25 cellular contexts compared by ENCODE assay signal in the genomic region with DNA sequence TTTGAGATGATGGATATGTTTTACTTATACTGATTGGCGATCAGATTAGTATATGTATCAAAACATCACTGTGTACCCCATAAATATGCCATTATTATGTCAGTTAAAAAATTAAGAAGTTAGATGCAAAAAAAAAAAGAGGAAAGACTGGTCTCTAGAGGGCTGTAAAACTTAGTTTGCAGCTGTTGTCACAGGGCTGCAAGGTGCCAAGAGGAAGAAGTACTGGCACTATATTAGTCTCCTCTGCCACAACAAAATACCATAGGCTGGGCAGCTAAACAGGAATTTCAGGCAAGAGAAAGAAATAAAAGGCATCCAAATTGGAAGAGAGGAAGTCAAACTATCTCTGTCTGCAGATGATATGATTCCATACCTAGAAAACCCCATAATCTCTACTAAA.
"Had no signal": no experiment of that assay in that cellular context is flagged by ENCODE, and none has a peak within 500 bp of the region (broad histone marks: within the 10 kb centered on the region; RNA-seq: fewer than 3 reads in every experiment).

No MANE protein-coding gene starts in this region.

- H3K4me1 ChIP-seq: left ventricle myocardium inferior, neural progenitor cell, parathyroid adenoma, right atrium auricular region, right lobe of liver, stomach, suprapubic skin, tibial nerve, uterus had no signal

- DNase-seq: hypothalamus; islet precursor cell; left ventricle myocardium inferior; mesendoderm; naive B cell; natural killer cell; nephron progenitor cell; occipital lobe; right lobe of liver; stimulated activated CD4-positive, alpha-beta T cell treated with anti-CD3 and anti-CD28 coated beads, Interleukin-12 subunit alpha, Interleukin-12 subunit beta, amount 100 ng/mL, for 4 hours; stimulated activated CD4-positive, alpha-beta T cell treated with anti-CD3 and anti-CD28 coated beads, Interleukin-15, amount 100 ng/mL, for 24 hours; stimulated activated CD4-positive, alpha-beta T cell treated with anti-CD3 and anti-CD28 coated beads, Interleukin-2, amount 100 ng/mL, for 24 hours; stimulated activated CD4-positive, alpha-beta T cell treated with anti-CD3 and anti-CD28 coated beads, Interleukin-4, amount 100 ng/mL, for 1 hour; stimulated activated naive B cell treated with anti-CD40 and anti-IgM and Interleukin-4, amounts not matched to agents 10 μg/mL and 1 μg/mL and 100 μg/mL, for 72 hours; stimulated activated naive CD8-positive, alpha-beta T cell treated with anti-CD3 and anti-CD28 coated beads, Interleukin-15, Interleukin-2, amounts not matched to agents 100 U/mL and 50 U/mL, for 24 hours; stomach; uterus had no signal

- H3K27ac ChIP-seq: left ventricle myocardium inferior, neural progenitor cell, neutrophil, parathyroid adenoma, right atrium auricular region, right lobe of liver, skin epidermis, stomach, suprapubic skin, tibial nerve, uterus had no signal

- H3K4me2 ChIP-seq: neural progenitor cell had no signal

- H3K9ac ChIP-seq: neural progenitor cell, parathyroid adenoma had no signal

- H3K27me3 ChIP-seq: neural progenitor cell, neutrophil, right atrium auricular region, right lobe of liver, stomach, suprapubic skin, tibial nerve, uterus had no signal

- H3K4me3 ChIP-seq: left ventricle myocardium inferior, lung, neural progenitor cell, right atrium auricular region, right lobe of liver, skin epidermis, stomach, suprapubic skin, tibial nerve, uterus had no signal

- H3K9me3 ChIP-seq: neutrophil, right atrium auricular region, right lobe of liver, stomach, suprapubic skin, tibial nerve, uterus had no signal

- H3K36me3 ChIP-seq: left ventricle myocardium inferior, neural progenitor cell, neutrophil, right atrium auricular region, right lobe of liver, stomach, suprapubic skin, tibial nerve, uterus had no signal
